In the genomic region with DNA sequence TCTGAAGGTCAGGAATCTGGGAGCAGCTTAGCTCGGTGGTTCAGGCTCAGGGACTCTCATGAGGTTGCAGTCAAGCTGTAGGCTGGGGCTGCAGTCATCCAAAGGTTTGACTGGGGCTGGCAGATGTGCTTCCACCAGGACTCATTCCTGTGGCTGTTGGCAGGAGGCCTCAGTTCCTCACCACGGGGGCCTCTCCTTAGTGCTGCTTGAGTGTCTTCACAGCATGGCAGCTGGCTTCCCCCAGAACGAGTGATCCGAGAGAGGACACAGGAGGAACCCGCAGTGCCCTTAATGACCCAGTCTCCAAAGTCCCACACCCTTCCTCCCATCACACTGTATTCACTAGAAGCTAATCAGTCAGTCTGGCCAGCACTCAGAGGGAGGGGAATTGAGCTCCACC, we compare ENCODE assay signal across 30 cellular contexts. TPM values are rescaled to one million over a fixed set of nuclear protein-coding genes. Genes with fewer than 3 reads are reported as not detected.
"Had no signal": no experiment of that assay in that cellular context is flagged by ENCODE, and none has a peak within 500 bp of the region (broad histone marks: within the 10 kb centered on the region; RNA-seq: fewer than 3 reads in every experiment).

No MANE protein-coding gene starts in this region.

- H3K27me3 Mint-ChIP-seq: naive B cell; stimulated activated naive B cell treated with anti-CD40 and anti-IgM and Interleukin-4, amounts not matched to agents 10 μg/mL and 1 μg/mL and 100 μg/mL, for 72 hours had no signal

- H3K4me1 Mint-ChIP-seq: nephron progenitor cell had no signal

- DNase-seq: activated CD4-positive, alpha-beta T cell treated with anti-CD3 and anti-CD28 coated beads for 4 hours; activated CD4-positive, alpha-beta T cell treated with anti-CD3 and anti-CD28 coated beads, Interleukin-2, amount 50 U/mL, for 4 hours; activated CD4-positive, CD25-positive, alpha-beta regulatory T cell; activated effector memory CD4-positive, alpha-beta T cell treated with Interleukin-2 at 50 U/mL for 16 hours; activated naive CD4-positive, alpha-beta T cell treated with Interleukin-2 at 50 U/mL for 16 hours; activated T-cell treated with anti-CD3 and anti-CD28 coated beads for 4 hours; activated T-cell treated with anti-CD3 and anti-CD28 coated beads, Interleukin-2, amount 50 U/mL, for 72 hours; amygdala; central memory CD4-positive, alpha-beta T cell; dermis blood vessel endothelial cell; effector memory CD4-positive, alpha-beta T cell; hypothalamus; immature natural killer cell; left colon; mammary epithelial cell; naive B cell; nephron progenitor cell; retina; small intestine; stimulated activated CD4-positive, alpha-beta T cell treated with anti-CD3 and anti-CD28 coated beads, Interleukin-4, amount 100 ng/mL, for 4 hours; stimulated activated CD8-positive, alpha-beta memory T cell treated with anti-CD3 and anti-CD28 coated beads, Interleukin-4, amount 100 ng/mL, for 48 hours; stimulated activated naive B cell treated with anti-CD40 and anti-IgM and Interleukin-4, amounts not matched to agents 10 μg/mL and 1 μg/mL and 100 μg/mL, for 72 hours; T-helper 1 cell; tibial artery had no signal

- H3K4me3 Mint-ChIP-seq: activated T-cell treated with anti-CD3 and anti-CD28 coated beads, Interleukin-2, amount 50 U/mL, for 72 hours; immature natural killer cell; naive B cell; nephron progenitor cell; stimulated activated naive B cell treated with anti-CD40 and anti-IgM and Interleukin-4, amounts not matched to agents 10 μg/mL and 1 μg/mL and 100 μg/mL, for 72 hours had no signal

- H3K4me3 ChIP-seq: breast epithelium, heart left ventricle, pancreas, prostate gland, suprapubic skin, tibial artery had no signal

- ATAC-seq: activated T-cell treated with anti-CD3 and anti-CD28 coated beads, Interleukin-2, amount 50 U/mL, for 72 hours; heart left ventricle; left colon; pancreas; sciatic nerve; stimulated activated naive B cell treated with anti-CD40 and anti-IgM and Interleukin-4, amounts not matched to agents 10 μg/mL and 1 μg/mL and 100 μg/mL, for 72 hours had no signal

- H3K27ac Mint-ChIP-seq: activated T-cell treated with anti-CD3 and anti-CD28 coated beads, Interleukin-2, amount 50 U/mL, for 72 hours; nephron progenitor cell had no signal

- H3K27ac ChIP-seq: breast epithelium, heart left ventricle, pancreas, prostate gland, suprapubic skin, tibial artery had no signal

- H3K36me3 ChIP-seq: breast epithelium had no signal

- H3K4me1 ChIP-seq: breast epithelium, heart left ventricle, pancreas, prostate gland, suprapubic skin, tibial artery had no signal

- H3K27me3 ChIP-seq: breast epithelium, heart left ventricle, pancreas, suprapubic skin, tibial artery had no signal

- H3K9me3 Mint-ChIP-seq: activated T-cell treated with anti-CD3 and anti-CD28 coated beads, Interleukin-2, amount 50 U/mL, for 72 hours; immature natural killer cell; naive B cell; nephron progenitor cell; stimulated activated naive B cell treated with anti-CD40 and anti-IgM and Interleukin-4, amounts not matched to agents 10 μg/mL and 1 μg/mL and 100 μg/mL, for 72 hours had no signal

- H3K9me3 ChIP-seq: breast epithelium, heart left ventricle, pancreas, prostate gland, suprapubic skin, tibial artery had no signal

RNA-seq across cellular contexts. Expression of a gene that starts 38.7 kb away (rescaled TPM):
- polyA plus RNA-seq: immature natural killer cell had no signal
